Comparison of ENCODE assay signal across 8 cellular contexts in the genomic region with DNA sequence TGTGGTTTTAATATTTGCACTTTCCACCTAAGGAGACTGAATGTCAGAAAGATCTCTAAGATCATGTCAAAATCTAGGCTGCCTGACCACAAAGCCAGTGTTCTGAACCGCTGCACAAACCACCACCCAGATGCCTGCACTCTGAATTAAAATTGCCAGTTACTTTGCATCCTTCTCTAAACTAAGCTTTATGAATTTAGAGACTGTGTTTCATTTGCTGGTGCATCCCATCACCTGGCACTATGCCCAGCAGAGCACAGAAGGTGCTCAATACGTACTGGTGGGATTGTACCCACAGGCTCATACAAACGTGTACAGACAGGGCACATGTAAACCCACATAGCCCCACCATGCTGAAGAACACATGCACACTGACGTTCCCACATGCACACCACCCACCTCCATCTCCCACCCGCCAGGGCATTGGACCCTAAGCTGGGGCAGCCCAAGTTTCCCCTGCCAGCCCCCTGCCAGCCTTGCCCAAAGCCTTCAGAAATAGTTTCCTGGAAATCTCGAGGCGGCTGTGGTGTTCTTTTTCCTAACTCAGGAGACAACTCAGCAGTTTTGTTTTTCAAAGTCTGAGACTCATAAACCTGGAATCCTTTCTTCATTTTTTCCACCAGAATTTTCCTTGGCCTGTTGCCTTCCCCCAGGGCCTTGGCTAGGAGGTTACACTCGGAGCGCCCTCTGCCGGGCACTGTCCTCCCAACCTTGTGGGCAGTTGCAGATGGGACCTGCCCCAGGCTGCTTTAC. TPM values are rescaled to one million over a fixed set of nuclear protein-coding genes. Genes with fewer than 3 reads are reported as not detected.
DNase-seq lines count a peak whose midpoint lies in the region; ATAC-seq, FAIRE-seq and TF ChIP-seq lines count a peak whose summit lies in the region.

No MANE protein-coding gene starts in this region.

- DNase-seq in NCI-H526 (lab: John Stamatoyannopoulos, UW) (peak; percentile 43 to 86), colonic mucosa (peak; percentile 98), HepG2 (ENCODE audit: low spot score) (peak; percentile 65)
- DNase-seq in activated CD4-positive, alpha-beta T cell treated with anti-CD3 and anti-CD28 coated beads, Interleukin-2, amount 10 ng/mL, durations not matched to agents 7 days and 5 days, result peak; percentile 88
- DNase-seq in stimulated activated CD4-positive, alpha-beta T cell treated with anti-CD3 and anti-CD28 coated beads, Interleukin-4, amount 100 ng/mL, for 1 hour, result peak; percentile 93

- H3K27ac ChIP-seq in colonic mucosa (peak overlapping the region; percentile 40), HepG2 (ENCODE audit: extremely low read length, insufficient read depth, low read length) (no peak overlapping the region)

- H3K4me1 ChIP-seq in colonic mucosa, result peaks cover 5% of the 10 kb centered on the region
- peaks cover 20% of the 10 kb centered on the region for H3K4me1 ChIP-seq in HepG2 (ENCODE audit: insufficient read depth, low read length)

- no peaks in the 10 kb centered on the region for H4K20me1 ChIP-seq in HepG2 (ENCODE audit: insufficient read depth, low read length)

- no peaks in the 10 kb centered on the region for H3K9me3 Mint-ChIP-seq in activated CD4-positive, alpha-beta T cell treated with anti-CD3 and anti-CD28 coated beads, Interleukin-2, amount 10 ng/mL, durations not matched to agents 7 days and 5 days

- 1% methylated on average over 6 of the region's 10 CpGs for whole genome bisulfite sequencing in HepG2 (ENCODE audit: low lambda C conversion rate)

- H2AFZ ChIP-seq in HepG2 (ENCODE audit: low read length), result no peak overlapping the region

- no peaks in the 10 kb centered on the region for H3K36me3 ChIP-seq in colonic mucosa
- H3K36me3 ChIP-seq in HepG2 (replicated peaks in 1 of 2; ENCODE audit: control insufficient read depth in 1 of 2, insufficient read depth in 2 of 2, low read length in 2 of 2), result no peaks in the 10 kb centered on the region

- peak overlapping the region; percentile 43 for H3K4me2 ChIP-seq in HepG2 (ENCODE audit: low read depth, low read length)

- CTCF ChIA-PET in activated CD4-positive, alpha-beta T cell treated with anti-CD3 and anti-CD28 coated beads, Interleukin-2, amount 10 ng/mL, durations not matched to agents 7 days and 5 days (lab: Charles Lee), result interaction anchor here (1.0 to 2.4 kb wide), 7 partner anchors 9 to 181 kb away, joined by 3 to 9 read pairs (median 4); partner anchors contain the start of gene TRAF1
- CTCF ChIA-PET in HepG2 (lab: Yijun Ruan, JAX; ENCODE audit: low intra/inter-chr PET ratio, low total read pairs), result interaction anchor here (2.0 to 2.6 kb wide), 2 partner anchors 180 to 193 kb away, joined by 11 to 40 read pairs; no protein-coding TSS in a partner anchor

- no peaks in the 10 kb centered on the region for H3K9me3 ChIP-seq in colonic mucosa
- H3K9me3 ChIP-seq in HepG2 (ENCODE audit: low read length), result no peaks in the 10 kb centered on the region

- peak overlapping the region; percentile 26 for H3K4me3 Mint-ChIP-seq in activated CD4-positive, alpha-beta T cell treated with anti-CD3 and anti-CD28 coated beads, Interleukin-2, amount 10 ng/mL, durations not matched to agents 7 days and 5 days

- no peaks in the 10 kb centered on the region for H3K36me3 Mint-ChIP-seq in activated CD4-positive, alpha-beta T cell treated with anti-CD3 and anti-CD28 coated beads, Interleukin-2, amount 10 ng/mL, durations not matched to agents 7 days and 5 days (ENCODE audit: low read depth)

- no TSS peak for BruUV-seq in HepG2 (replicated peaks; lab: Mats Ljungman, UMichigan)

- no peaks in the 10 kb centered on the region for H3K79me2 ChIP-seq in HepG2 (ENCODE audit: insufficient read depth, low read length)

- TF ChIP-seq CTCF in GM12875 (IDR thresholded peaks at IDR 0.05; ENCODE audit: borderline replicate concordance, insufficient read depth, low read depth, low read length) (peak; percentile 85), colonic mucosa (IDR thresholded peaks at IDR 0.05) (peak; percentile 84), HepG2 (CRISPR knock-in tag; IDR thresholded peaks at IDR 0.05) (peak; percentile 93)

- TF ChIP-seq POLR2A in HepG2 (IDR thresholded peaks at IDR 0.05; ENCODE audit: insufficient read depth in 1 of 2, low read depth in 2 of 2, low read length in 2 of 2), result no peak

- peak; percentile 79 for TF ChIP-seq RAD21 in HepG2 (CRISPR knock-in tag; IDR thresholded peaks at IDR 0.05)

- peak overlapping the region; percentile 89 for H3K27ac Mint-ChIP-seq in activated CD4-positive, alpha-beta T cell treated with anti-CD3 and anti-CD28 coated beads, Interleukin-2, amount 10 ng/mL, durations not matched to agents 7 days and 5 days

- POLR2A ChIA-PET in activated CD4-positive, alpha-beta T cell treated with anti-CD3 and anti-CD28 coated beads, Interleukin-2, amount 10 ng/mL, durations not matched to agents 7 days and 5 days (lab: Charles Lee), result interaction anchor here (0.7 kb wide), 1 partner anchor 85 kb away, joined by 3 read pairs; no protein-coding TSS in a partner anchor
- POLR2A ChIA-PET in HepG2 (lab: Yijun Ruan, JAX), result interaction anchor here (1.3 kb wide), 1 partner anchor 180 kb away, joined by 4 read pairs; no protein-coding TSS in a partner anchor

- intact Hi-C loops in colonic mucosa (cut with DNase I) (loop anchor here (2.0 to 5.0 kb wide), 3 partner anchors 69 to 177 kb away; no protein-coding TSS in a partner anchor), HepG2 (cut with micrococcal nuclease; ENCODE audit: unreplicated experiment) (loop anchor here (1.0 to 5.0 kb wide), 2 partner anchors 180 to 194 kb away; no protein-coding TSS in a partner anchor)

- ATAC-seq in HG03280 (IDR thresholded peaks at IDR 0.05; ENCODE audit: unreplicated experiment) (peak; percentile 40), HepG2 (peak; percentile 95), HG03045 (IDR thresholded peaks at IDR 0.05; ENCODE audit: unreplicated experiment) (no peak)

- peak overlapping the region; percentile 17 for H3K4me3 ChIP-seq in GM12875 (ENCODE audit: low read depth, low read length)
- H3K4me3 ChIP-seq in colonic mucosa, result no peak overlapping the region
- H3K4me3 ChIP-seq in HepG2 (replicated peaks in 1 of 3; ENCODE audit: insufficient read depth in 1 of 3, low read depth in 2 of 3, low read length in 3 of 3), result no peak overlapping the region

- peaks cover 2% of the 10 kb centered on the region for H3K27me3 Mint-ChIP-seq in activated CD4-positive, alpha-beta T cell treated with anti-CD3 and anti-CD28 coated beads, Interleukin-2, amount 10 ng/mL, durations not matched to agents 7 days and 5 days

- in situ Hi-C loops in HepG2 (cut with HindIII; ENCODE audit: extremely low pct_ligation_motif_present, low pct_unique_long_range_greater_than_20kb), result loop anchor here (5.0 kb wide), 1 partner anchor 179 kb away; no protein-coding TSS in a partner anchor

- FAIRE-seq in HepG2 (lab: Jason Lieb, UNC), result peak; percentile 74

- H3K9ac ChIP-seq in colonic mucosa (ENCODE audit: low read depth in 2 of 2, low read length in 2 of 2), result peak overlapping the region in 1 of 2 donors; percentile 52
- no peak overlapping the region for H3K9ac ChIP-seq in HepG2 (ENCODE audit: insufficient read depth, low read depth, low read length)

- H3K27me3 ChIP-seq in colonic mucosa, result no peaks in the 10 kb centered on the region
- H3K27me3 ChIP-seq in HepG2 (ENCODE audit: control insufficient read depth in 1 of 2, insufficient read depth in 2 of 2, low read length in 2 of 2), result no peaks in the 10 kb centered on the region

- peaks cover 62% of the 10 kb centered on the region for H3K4me1 Mint-ChIP-seq in activated CD4-positive, alpha-beta T cell treated with anti-CD3 and anti-CD28 coated beads, Interleukin-2, amount 10 ng/mL, durations not matched to agents 7 days and 5 days

- no peak for TF ChIP-seq EP300 in HepG2 (IDR thresholded peaks at IDR 0.05; ENCODE audit: low read depth in 2 of 2, low read length in 2 of 2)
- no peak for TF ChIP-seq EP300 in HepG2 (CRISPR knock-in tag; IDR thresholded peaks at IDR 0.05; ENCODE audit: borderline replicate concordance)

RNA-seq across cellular contexts. Expression of gene TRAF1, which starts 9.6 kb away (rescaled TPM):
- 10 to 100 TPM; 61.9 to 64.3 TPM for total RNA-seq in activated CD4-positive, alpha-beta T cell treated with anti-CD3 and anti-CD28 coated beads, Interleukin-2, amount 10 ng/mL, durations not matched to agents 7 days and 5 days
- total RNA-seq in colonic mucosa (1 to 10 TPM; 1.5 to 3.1 TPM), HepG2 (2016; rRNA removed; fragmentation: Illumina TruSeq; extraction: Trizol) (0.11 and 0.44 TPM in 2 replicates)
- 0.09 and 0.10 TPM in 2 replicates for total RNA-seq in HepG2 (2016; cell fraction: cytosol; rRNA removed; fragmentation: Illumina TruSeq; extraction: Trizol; ENCODE audit: low read depth)
- 0.25 and 0.39 TPM in 2 replicates for total RNA-seq in HepG2 (2016; cell fraction: insoluble cytoplasmic fraction; rRNA removed; fragmentation: Illumina TruSeq; extraction: Trizol)
- 0.09 and 0.21 TPM in 2 replicates for total RNA-seq in HepG2 (2016; cell fraction: membrane; rRNA removed; fragmentation: Illumina TruSeq; extraction: Trizol)
- total RNA-seq in HepG2 (2016; cell fraction: nucleus; rRNA removed; fragmentation: Illumina TruSeq; extraction: Trizol), result 0.75 and 0.87 TPM in 2 replicates
- 1.0 and 1.8 TPM in 2 replicates for polyA plus RNA-seq in HepG2 (2011; rRNA removed)
- 0.48 and 0.60 TPM in 2 replicates for polyA plus RNA-seq in HepG2 (2011; cell fraction: cytosol; rRNA removed)
- 5.5 and 7.6 TPM in 2 replicates for polyA plus RNA-seq in HepG2 (2011; cell fraction: nucleus; rRNA removed)
- polyA plus RNA-seq in HepG2 (2012), result 0.59 and 0.96 TPM in 2 replicates
- polyA plus RNA-seq in HepG2 (2016; cell fraction: cytosol; fragmentation: Illumina TruSeq; extraction: Trizol; ENCODE audit: low read depth), result 0.07 and 0.10 TPM in 2 replicates
- 0.19 and 0.26 TPM in 2 replicates for polyA plus RNA-seq in HepG2 (2016; cell fraction: insoluble cytoplasmic fraction; fragmentation: Illumina TruSeq; extraction: Trizol; ENCODE audit: low read depth)
- polyA plus RNA-seq in HepG2 (2016; cell fraction: membrane; fragmentation: Illumina TruSeq; extraction: Trizol; ENCODE audit: low read depth), result 0.09 and 0.19 TPM in 2 replicates
- 2.2 TPM in 2 replicates for polyA plus RNA-seq in HepG2 (2016; cell fraction: nucleus; fragmentation: Illumina TruSeq; extraction: Trizol; ENCODE audit: insufficient read depth, low read depth)
- 0.91 and 1.4 TPM in 2 replicates for polyA minus RNA-seq in HepG2 (2011; rRNA and poly(A)+ RNA removed; ENCODE audit: low replicate concordance)
- 0.09 and 0.20 TPM in 2 replicates for polyA minus RNA-seq in HepG2 (2011; cell fraction: cytosol; rRNA and poly(A)+ RNA removed)
- polyA minus RNA-seq in HepG2 (2011; cell fraction: nucleus; rRNA and poly(A)+ RNA removed), result 3.5 and 3.7 TPM in 2 replicates

RNA-seq across cellular contexts. Expression of gene PHF19, which starts 59.2 kb away (rescaled TPM):
- 100 to 1,000 TPM; 331 to 351 TPM for total RNA-seq in activated CD4-positive, alpha-beta T cell treated with anti-CD3 and anti-CD28 coated beads, Interleukin-2, amount 10 ng/mL, durations not matched to agents 7 days and 5 days
- total RNA-seq in colonic mucosa, result 10 to 100 TPM; 23.8 to 50.3 TPM
- 38.9 and 41.3 TPM in 2 replicates for total RNA-seq in HepG2 (2016; rRNA removed; fragmentation: Illumina TruSeq; extraction: Trizol)
- 37.4 and 48.9 TPM in 2 replicates for total RNA-seq in HepG2 (2016; cell fraction: cytosol; rRNA removed; fragmentation: Illumina TruSeq; extraction: Trizol; ENCODE audit: low read depth)
- 37.1 and 41.5 TPM in 2 replicates for total RNA-seq in HepG2 (2016; cell fraction: insoluble cytoplasmic fraction; rRNA removed; fragmentation: Illumina TruSeq; extraction: Trizol)
- 43.2 and 56.9 TPM in 2 replicates for total RNA-seq in HepG2 (2016; cell fraction: membrane; rRNA removed; fragmentation: Illumina TruSeq; extraction: Trizol)
- total RNA-seq in HepG2 (2016; cell fraction: nucleus; rRNA removed; fragmentation: Illumina TruSeq; extraction: Trizol), result 34.7 and 40.7 TPM in 2 replicates
- polyA plus RNA-seq in HepG2 (2011; rRNA removed), result 25.5 and 29.7 TPM in 2 replicates
- polyA plus RNA-seq in HepG2 (2011; cell fraction: cytosol; rRNA removed), result 20.2 and 33.0 TPM in 2 replicates
- polyA plus RNA-seq in HepG2 (2011; cell fraction: nucleus; rRNA removed), result 61.0 and 76.3 TPM in 2 replicates
- polyA plus RNA-seq in HepG2 (2012), result 20.3 and 24.3 TPM in 2 replicates
- 79.2 and 107 TPM in 2 replicates for polyA plus RNA-seq in HepG2 (2016; cell fraction: cytosol; fragmentation: Illumina TruSeq; extraction: Trizol; ENCODE audit: low read depth)
- 42.2 and 45.3 TPM in 2 replicates for polyA plus RNA-seq in HepG2 (2016; cell fraction: insoluble cytoplasmic fraction; fragmentation: Illumina TruSeq; extraction: Trizol; ENCODE audit: low read depth)
- polyA plus RNA-seq in HepG2 (2016; cell fraction: membrane; fragmentation: Illumina TruSeq; extraction: Trizol; ENCODE audit: low read depth), result 66.8 and 74.2 TPM in 2 replicates
- 60.4 and 66.8 TPM in 2 replicates for polyA plus RNA-seq in HepG2 (2016; cell fraction: nucleus; fragmentation: Illumina TruSeq; extraction: Trizol; ENCODE audit: insufficient read depth, low read depth)
- polyA minus RNA-seq in HepG2 (2011; rRNA and poly(A)+ RNA removed; ENCODE audit: low replicate concordance), result 67.2 and 159 TPM in 2 replicates
- 15.8 and 17.7 TPM in 2 replicates for polyA minus RNA-seq in HepG2 (2011; cell fraction: cytosol; rRNA and poly(A)+ RNA removed)
- 34.7 and 42.2 TPM in 2 replicates for polyA minus RNA-seq in HepG2 (2011; cell fraction: nucleus; rRNA and poly(A)+ RNA removed)

Comparison
In these comparisons a context has a peak if more than half of its experiments do, and no peak if none do; other contexts are left out.
1. RNA of gene TRAF1, which starts 9.6 kb away (total RNA-seq): 61.9 to 64.3 TPM in activated CD4-positive, alpha-beta T cell treated with anti-CD3 and anti-CD28 coated beads, Interleukin-2, amount 10 ng/mL, durations not matched to agents 7 days and 5 days; 1.5 to 3.1 TPM in colonic mucosa and 0.09 to 0.87 TPM in HepG2; every median in the first group is over 10 times any median in the second.
2. Peak in every context shown above with its lines, with median percentiles within 50 percentile points of each other: CTCF ChIP-seq and DNase-seq.